ENCODE assay signal across 8 cellular contexts in the genomic region with DNA sequence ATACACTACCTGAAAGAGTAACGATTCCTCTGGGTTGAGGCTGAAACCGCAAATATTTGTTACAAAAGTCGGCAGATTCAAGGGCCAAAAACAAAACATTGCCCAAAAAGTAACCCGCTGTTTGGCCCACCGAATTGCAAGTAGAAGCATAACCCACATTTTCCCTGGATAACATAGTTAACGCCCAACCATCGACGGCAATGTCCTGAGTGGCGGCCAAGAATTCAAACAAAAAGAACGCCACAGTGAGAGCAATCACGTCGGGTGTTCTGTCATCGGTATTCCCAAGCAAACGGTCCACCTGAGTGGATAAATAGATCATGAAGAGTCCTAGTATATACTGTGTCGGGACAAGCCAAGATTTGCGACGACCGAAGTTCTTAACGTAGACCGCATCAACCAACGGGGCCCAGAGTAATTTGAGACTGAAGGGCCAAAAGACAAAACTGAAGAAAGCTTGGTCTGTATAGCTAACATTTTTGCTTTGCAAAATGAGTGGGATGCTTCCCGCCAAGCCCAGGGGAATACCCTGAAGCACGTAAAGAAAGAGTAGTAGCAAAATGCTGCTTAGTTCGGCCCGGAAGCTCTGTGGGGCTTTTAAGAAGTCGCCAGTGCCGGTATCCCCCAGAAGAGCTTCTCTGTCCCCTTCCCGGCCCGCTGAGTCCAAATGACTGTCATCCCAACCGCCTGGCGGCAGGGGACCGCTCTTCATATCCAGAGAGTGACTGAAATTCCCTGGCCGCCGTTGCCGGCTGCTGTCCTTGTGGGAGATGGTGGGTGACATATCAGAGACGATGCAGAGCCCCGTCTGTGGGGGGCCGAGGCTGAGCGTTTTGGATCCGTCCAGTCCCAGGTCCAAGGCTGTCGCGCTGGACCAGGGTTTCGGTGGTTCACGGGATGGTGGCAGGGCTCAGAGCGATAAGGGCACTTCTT. TPM values are rescaled to one million over a fixed set of nuclear protein-coding genes. Genes with fewer than 3 reads are reported as not detected.
DNase-seq lines count a peak whose midpoint lies in the region; ATAC-seq, FAIRE-seq and TF ChIP-seq lines count a peak whose summit lies in the region.

No MANE protein-coding gene starts in this region.

- TF ChIP-seq CTCF in body of pancreas (IDR thresholded peaks at IDR 0.05) = peak in 3 of 7 experiments; percentile 17 to 33 (median 22)
- TF ChIP-seq CTCF in kidney (IDR thresholded peaks at IDR 0.05; ENCODE audit: borderline replicate concordance, extremely low read depth, insufficient read depth) = peak; percentile 1

- H3K27ac ChIP-seq in body of pancreas (peak overlapping the region; percentile 74 to 97 (median 85)), kidney (ENCODE audit: low read depth in 2 of 2, low read length in 2 of 2) (peak overlapping the region; percentile 69 to 88)

- ATAC-seq in HG02884 (IDR thresholded peaks at IDR 0.05; ENCODE audit: unreplicated experiment) (peak; percentile 3), body of pancreas (peak; percentile 0)

- H3K4me3 ChIP-seq in body of pancreas (peak overlapping the region; percentile 64 to 93), kidney (ENCODE audit: low read length in 2 of 2) (peak overlapping the region; percentile 70 to 96)

- DNase-seq in NCI-H2081 (lab: John Stamatoyannopoulos, UW) (peak; percentile 38 to 50), NCI-H2081 treated with DMSO at 0.1 percent for 48 hours (lab: John Stamatoyannopoulos, UW) (no peak), RPMI8226 (peak; percentile 48), body of pancreas (peak in 1 of 4 donors; percentile 33), kidney (peak; percentile 86), GF-D8 (lab: John Stamatoyannopoulos, UW) (no peak)
- peak in 3 of 4 experiments; percentile 7 to 14 (median 10) for DNase-seq in stimulated activated CD4-positive, alpha-beta T cell treated with anti-CD3 and anti-CD28 coated beads, Interleukin-1b, Interleukin-23, amount 100 ng/mL, for 24 hours (ENCODE audit: low read depth in 4 of 4, low spot score in 1 of 4)

- no peaks in the 10 kb centered on the region for H3K27me3 ChIP-seq in body of pancreas

- H3K9ac ChIP-seq in kidney (ENCODE audit: low read length in 2 of 2) = peak overlapping the region; percentile 96 to 98

- TF ChIP-seq POLR2A in body of pancreas (IDR thresholded peaks at IDR 0.05) = no peak

- intact Hi-C loops in body of pancreas (cut with DNase I) (no loop called here), kidney (cut with DNase I) (no loop called here)

- H3K36me3 ChIP-seq in body of pancreas (replicated peaks in 1 of 2; ENCODE audit: insufficient read depth in 1 of 2, low read depth in 2 of 2) (no peaks in the 10 kb centered on the region), kidney (ENCODE audit: control insufficient read depth in 1 of 2, insufficient read depth in 2 of 2, low read length in 2 of 2) (no peaks in the 10 kb centered on the region)

- FAIRE-seq in kidney (lab: Jason Lieb, UNC) = no peak

- 1% methylated on average over 28 to 45 of the region's 45 CpGs for WGBS in body of pancreas, 2 donors

- H3K4me1 ChIP-seq in body of pancreas = peaks cover 33% of the 10 kb centered on the region
- peaks cover 3 to 11% of the 10 kb centered on the region in 2 donors for H3K4me1 ChIP-seq in kidney (ENCODE audit: control insufficient read depth in 1 of 2, insufficient read depth in 1 of 2, low read depth in 1 of 2, low read length in 2 of 2)

- H3K9me3 ChIP-seq in body of pancreas (no peaks in the 10 kb centered on the region), kidney (ENCODE audit: control insufficient read depth in 1 of 2, low read length in 2 of 2) (no peaks in the 10 kb centered on the region)

RNA-seq across cellular contexts. Expression of gene SLC33A1, which starts 0.7 kb away (rescaled TPM):
- 10 to 100 TPM; 40.0 to 42.2 TPM for total RNA-seq in body of pancreas
- total RNA-seq in kidney = 36.8 TPM
- 16.1 TPM for polyA plus RNA-seq in kidney (ENCODE audit: insufficient read depth, low read depth, low replicate concordance)

RNA-seq across cellular contexts. Expression of gene GMPS, which starts 17.0 kb away (rescaled TPM):
- total RNA-seq in body of pancreas (10 to 100 TPM; 18.5 to 20.2 TPM), kidney (43.9 TPM)
- 21.1 TPM for polyA plus RNA-seq in kidney (ENCODE audit: insufficient read depth, low read depth, low replicate concordance)

RNA-seq across cellular contexts. Expression of gene C3orf33, which starts 47.4 kb away (rescaled TPM):
- 10 to 100 TPM in 1 of 2 donors, 1 to 10 TPM in 1; 4.9 to 14.8 TPM for total RNA-seq in body of pancreas
- 6.0 TPM for total RNA-seq in kidney
- 8.1 TPM for polyA plus RNA-seq in kidney (ENCODE audit: insufficient read depth, low read depth, low replicate concordance)

Comparison
In these comparisons a context has a peak if more than half of its experiments do, and no peak if none do; other contexts are left out.
1. DNase-seq: peak in NCI-H2081 (2 of 2), RPMI8226 (single experiment), kidney (single experiment) and stimulated activated CD4-positive, alpha-beta T cell treated with anti-CD3 and anti-CD28 coated beads, Interleukin-1b, Interleukin-23, amount 100 ng/mL, for 24 hours (3 of 4); none in NCI-H2081 treated with DMSO at 0.1 percent for 48 hours (single experiment) and GF-D8 (single experiment).